7 cellular contexts compared by ENCODE assay signal in the genomic region with DNA sequence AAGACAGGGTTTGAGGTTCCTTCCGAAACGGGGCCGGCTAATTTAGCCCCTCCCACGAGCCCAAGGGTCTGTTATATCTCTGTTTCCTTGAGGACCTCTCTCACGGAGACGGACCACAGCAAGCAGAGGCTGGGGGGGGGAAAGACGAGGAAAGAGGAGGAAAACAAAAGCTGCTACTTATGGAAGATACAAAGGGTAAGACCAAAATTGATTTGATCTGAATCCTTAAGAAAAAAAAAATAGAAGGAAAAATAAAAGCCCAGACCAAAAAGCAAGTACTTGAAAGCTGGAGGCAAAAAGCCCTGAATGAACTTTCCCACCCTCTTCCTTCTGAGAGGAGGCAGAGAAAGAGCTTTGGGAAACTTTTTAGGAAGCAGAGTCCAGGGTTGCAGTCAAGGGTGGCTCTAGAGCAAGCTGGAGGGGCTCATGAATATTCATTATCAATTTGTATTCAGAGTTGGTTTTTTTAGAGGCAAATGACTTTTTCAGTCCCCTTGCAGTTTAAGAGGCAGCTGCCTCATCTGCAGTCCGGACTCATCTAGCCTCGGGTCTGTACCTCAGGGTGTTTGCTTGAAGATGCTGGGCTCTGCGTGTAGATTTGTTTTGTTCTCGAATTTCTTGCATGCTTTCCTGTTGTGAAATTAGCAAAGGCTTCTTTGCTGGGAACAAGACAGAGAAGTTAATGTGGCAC. TPM values are rescaled to one million over a fixed set of nuclear protein-coding genes. Genes with fewer than 3 reads are reported as not detected.
A peak's percentile ranks its signal among the peaks of the same experiment; 100 is the strongest.
DNase-seq lines count a peak whose midpoint lies in the region; ATAC-seq and TF ChIP-seq lines count a peak whose summit lies in the region.

A gene with protein sequence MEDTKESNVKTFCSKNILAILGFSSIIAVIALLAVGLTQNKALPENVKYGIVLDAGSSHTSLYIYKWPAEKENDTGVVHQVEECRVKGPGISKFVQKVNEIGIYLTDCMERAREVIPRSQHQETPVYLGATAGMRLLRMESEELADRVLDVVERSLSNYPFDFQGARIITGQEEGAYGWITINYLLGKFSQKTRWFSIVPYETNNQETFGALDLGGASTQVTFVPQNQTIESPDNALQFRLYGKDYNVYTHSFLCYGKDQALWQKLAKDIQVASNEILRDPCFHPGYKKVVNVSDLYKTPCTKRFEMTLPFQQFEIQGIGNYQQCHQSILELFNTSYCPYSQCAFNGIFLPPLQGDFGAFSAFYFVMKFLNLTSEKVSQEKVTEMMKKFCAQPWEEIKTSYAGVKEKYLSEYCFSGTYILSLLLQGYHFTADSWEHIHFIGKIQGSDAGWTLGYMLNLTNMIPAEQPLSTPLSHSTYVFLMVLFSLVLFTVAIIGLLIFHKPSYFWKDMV (plus strand): TSS at position 103 of the 691 bp plus-strand sequence. CDS start 77 bp downstream, at position 180.

- H3K9ac ChIP-seq in OCI-LY3 (ENCODE audit: low read length): peak within 1 kb of the TSS; percentile 100

- intact Hi-C loops in esophagus muscularis mucosa (cut with DNase I): loop anchor here (5.0 kb wide), 1 partner anchor 86 kb away; no protein-coding TSS in a partner anchor
- intact Hi-C loops in natural killer cell (cut with micrococcal nuclease): no loop called here

- peak within 1 kb of the TSS; percentile 92 for H3K4me3 ChIP-seq in OCI-LY3 (ENCODE audit: low read length)
- peak within 1 kb of the TSS; percentile 50 to 64 (median 58) for H3K4me3 ChIP-seq in esophagus muscularis mucosa

- peaks cover 14 to 16% of the 10 kb centered on the region in 2 donors for H3K4me1 Mint-ChIP-seq in natural killer cell

- no peaks in the 10 kb centered on the region for H3K27me3 ChIP-seq in OCI-LY3 (ENCODE audit: low read depth, low read length)
- H3K27me3 ChIP-seq in esophagus muscularis mucosa: no peaks in the 10 kb centered on the region

- CTCF ChIA-PET in HEK293T (lab: Yijun Ruan, JAX): interaction anchor here (1.5 kb wide), 1 partner anchor 62 kb away, joined by 7 read pairs; a partner anchor contains a TSS

- POLR2A ChIA-PET in HEK293T (lab: Yijun Ruan, JAX): no interaction called here

- H3K36me3 Mint-ChIP-seq in natural killer cell: no peaks in the 10 kb centered on the region

- H4K20me1 ChIP-seq in OCI-LY3 (ENCODE audit: insufficient read depth, low read length): no peaks in the 10 kb centered on the region

- DNase-seq in GM19240 (ENCODE audit: insufficient read length, low spot score) (peak; percentile 35), esophagus muscularis mucosa (ENCODE audit: extremely low spot score) (no peak), natural killer cell (no peak), erythroblast (lab: John Stamatoyannopoulos, UW) (no peak), HEK293T (ENCODE audit: extremely low spot score) (no peak)
- no peak for DNase-seq in stimulated activated CD4-positive, alpha-beta T cell treated with anti-CD3 and anti-CD28 coated beads, Interleukin-2, amount 100 ng/mL, for 24 hours

- H3K9me3 ChIP-seq in OCI-LY3 (ENCODE audit: insufficient read depth, low read length): no peaks in the 10 kb centered on the region
- no peaks in the 10 kb centered on the region for H3K9me3 ChIP-seq in esophagus muscularis mucosa

- peaks cover 3% of the 10 kb centered on the region for H3K36me3 ChIP-seq in OCI-LY3 (replicated peaks; ENCODE audit: low read depth, low read length)
- no peaks in the 10 kb centered on the region for H3K36me3 ChIP-seq in esophagus muscularis mucosa

- peak within 1 kb of the TSS in 1 of 2 donors; percentile 27 for H3K27ac Mint-ChIP-seq in natural killer cell

- peaks cover 39% of the 10 kb centered on the region for H3K79me2 ChIP-seq in OCI-LY3 (ENCODE audit: low read length)

- peak within 1 kb of the TSS; percentile 99 for H3K4me2 ChIP-seq in OCI-LY3 (ENCODE audit: low read length)

- H3K4me3 Mint-ChIP-seq in natural killer cell: peak within 1 kb of the TSS; percentile 62

- H3K27ac ChIP-seq in OCI-LY3 (ENCODE audit: low read length): peak within 1 kb of the TSS; percentile 100
- H3K27ac ChIP-seq in esophagus muscularis mucosa (replicated peaks in 1 of 4): peak within 1 kb of the TSS; percentile 75 to 88 (median 85)

- no peak within 1 kb of the TSS for H2AFZ ChIP-seq in OCI-LY3 (ENCODE audit: low read depth, low read length)

- H3K4me1 ChIP-seq in OCI-LY3 (ENCODE audit: low read length): peaks cover 56% of the 10 kb centered on the region
- H3K4me1 ChIP-seq in esophagus muscularis mucosa: peaks cover 16 to 50% (median 49%) of the 10 kb centered on the region in 4 donors

- TF ChIP-seq CTCF in OCI-LY3 (IDR thresholded peaks at IDR 0.05; ENCODE audit: low read depth, low read length) (no peak), esophagus muscularis mucosa (IDR thresholded peaks at IDR 0.05) (no peak), natural killer cell (IDR thresholded peaks at IDR 0.05) (no peak)

- peaks cover 0 to 7% of the 10 kb centered on the region in 2 donors for H3K27me3 Mint-ChIP-seq in natural killer cell (ENCODE audit: low read depth in 2 of 2)

- no peaks in the 10 kb centered on the region for H3K9me3 Mint-ChIP-seq in natural killer cell

- peak in 1 of 3 donors; percentile 40 for ATAC-seq in natural killer cell

- TF ChIP-seq EP300 in esophagus muscularis mucosa (IDR thresholded peaks at IDR 0.05): no peak

- TF ChIP-seq POLR2A in esophagus muscularis mucosa (IDR thresholded peaks at IDR 0.05; ENCODE audit: low read depth) (peak; percentile 31), erythroblast (IDR thresholded peaks at IDR 0.05; ENCODE audit: low read length) (no peak)

- 1% methylated on average over 11 of the region's 11 CpGs for WGBS in esophagus muscularis mucosa

TF ChIP-seq in HEK293T, 16 proteins besides CTCF, POLR2A, EP300 and RAD21:
- TF ChIP-seq BHLHE40 (IDR thresholded peaks at IDR 0.05; ENCODE audit: borderline replicate concordance): no peak
- no peak for TF ChIP-seq TARDBP (IDR thresholded peaks at IDR 0.05)
- no peak for TF ChIP-seq L3MBTL2 (conservative IDR thresholded peaks at IDR 0.05)
- no peak for TF ChIP-seq ELF4 (IDR thresholded peaks at IDR 0.05)
- TF ChIP-seq ZNF384 (IDR thresholded peaks at IDR 0.05): no peak
- no peak for TF ChIP-seq SUZ12 (IDR thresholded peaks at IDR 0.05)
- no peak for TF ChIP-seq FOXA1 (IDR thresholded peaks at IDR 0.05)
- TF ChIP-seq ARNT (IDR thresholded peaks at IDR 0.05): no peak
- TF ChIP-seq HDGF (IDR thresholded peaks at IDR 0.05; ENCODE audit: borderline replicate concordance): no peak
- TF ChIP-seq FOXM1 (IDR thresholded peaks at IDR 0.05; ENCODE audit: borderline replicate concordance): no peak

RNA-seq across cellular contexts. Expression of the gene that starts here (rescaled TPM):
- total RNA-seq in esophagus muscularis mucosa: 10 to 100 TPM; 27.3 to 33.4 (median 31.4) TPM
- total RNA-seq in natural killer cell: 1 to 10 TPM; 1.3 to 6.2 (median 3.1) TPM
